In the genomic region with DNA sequence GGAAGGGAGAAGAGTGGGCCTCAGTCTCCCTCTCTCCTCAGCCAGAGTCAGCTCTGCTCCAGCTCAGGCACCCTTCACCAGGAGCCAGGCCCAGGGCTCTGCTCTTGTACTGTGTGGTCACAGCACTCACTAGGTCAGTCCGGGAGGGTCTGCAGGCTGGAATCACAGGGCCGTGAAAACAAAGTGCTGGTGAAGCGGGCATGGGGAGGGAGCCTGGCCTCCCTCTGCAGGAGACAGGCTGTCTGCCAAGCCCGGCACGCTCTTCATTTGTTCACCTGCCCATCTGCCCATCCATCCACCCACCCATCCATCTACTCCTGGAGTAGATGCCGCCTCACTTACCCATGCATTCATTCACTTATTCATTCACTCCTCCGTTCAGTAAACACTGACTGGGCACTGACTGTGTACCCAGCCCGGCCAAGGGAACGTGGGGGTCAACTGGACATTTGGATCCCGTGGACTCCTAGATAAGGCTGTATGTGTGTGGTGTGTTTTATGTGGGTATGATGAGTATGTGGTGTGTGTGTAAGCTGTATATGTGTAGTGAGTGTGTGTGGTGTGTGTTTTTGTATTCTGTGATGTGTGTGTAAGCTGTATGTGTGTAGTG, we compare ENCODE assay signal across 35 cellular contexts. TPM values are rescaled to one million over a fixed set of nuclear protein-coding genes. Genes with fewer than 3 reads are reported as not detected.
A peak's percentile ranks its signal among the peaks of the same experiment; 100 is the strongest.
DNase-seq lines count a peak whose midpoint lies in the region; ATAC-seq and TF ChIP-seq lines count a peak whose summit lies in the region.
"Had no signal": no experiment of that assay in that cellular context is flagged by ENCODE, and none has a peak within 500 bp of the region (broad histone marks: within the 10 kb centered on the region; RNA-seq: fewer than 3 reads in every experiment).

No MANE protein-coding gene starts in this region.

- intact Hi-C loops in left ventricle myocardium inferior (cut with micrococcal nuclease) (no loop called here), left cardiac atrium (cut with DNase I) (no loop called here), esophagus muscularis mucosa (cut with DNase I) (no loop called here), upper lobe of right lung (cut with DNase I) (no loop called here), sigmoid colon (cut with DNase I) (no loop called here)

- no peak overlapping the region for H3K9ac ChIP-seq in mucosa of rectum (ENCODE audit: low read depth in 1 of 2, low read length in 2 of 2)
- H3K9ac ChIP-seq in mesendoderm (ENCODE audit: low read length): no peak overlapping the region

- peak overlapping the region; percentile 98 for H3K27ac ChIP-seq in left ventricle myocardium inferior (replicated peaks)
- H3K27ac ChIP-seq in esophagus muscularis mucosa (replicated peaks in 1 of 4): peak overlapping the region in 3 of 4 donors; percentile 7 to 30 (median 22)
- peak overlapping the region; percentile 23 to 57 for H3K27ac ChIP-seq in mucosa of rectum (ENCODE audit: low read depth in 2 of 2, low read length in 2 of 2)
- peak overlapping the region; percentile 30 for H3K27ac ChIP-seq in upper lobe of right lung
- no peak overlapping the region for H3K27ac ChIP-seq in mesendoderm (ENCODE audit: low read depth, low read length)
- H3K27ac ChIP-seq in sigmoid colon: no peak overlapping the region
- H3K27ac ChIP-seq: body of pancreas, left lung had no signal

- H4K5ac ChIP-seq in mesendoderm (ENCODE audit: low read length): no peak overlapping the region

- TF ChIP-seq POLR2A in esophagus muscularis mucosa (IDR thresholded peaks at IDR 0.05; ENCODE audit: low read depth): no peak
- TF ChIP-seq POLR2A in sigmoid colon (IDR thresholded peaks at IDR 0.05): no peak

- TF ChIP-seq EP300 in esophagus muscularis mucosa (IDR thresholded peaks at IDR 0.05) (no peak), sigmoid colon (IDR thresholded peaks at IDR 0.05) (no peak)

- H3K18ac ChIP-seq in mesendoderm (ENCODE audit: low read length): no peak overlapping the region

- ATAC-seq in left cardiac atrium: no peak
- ATAC-seq in upper lobe of right lung: no peak
- ATAC-seq in GM21390 (IDR thresholded peaks at IDR 0.05; ENCODE audit: unreplicated experiment): no peak
- ATAC-seq: A549; body of pancreas; left lung; mucosa of descending colon; natural killer cell treated with Interleukin-12 subunit alpha and Interleukin-12 subunit beta and Interleukin-15 and Interleukin-18, amount 100 ng/mL, for 72 hours; Panc1; stimulated activated naive CD8-positive, alpha-beta T cell treated with anti-CD3 and anti-CD28 coated beads, Interleukin-15, Interleukin-2, amounts not matched to agents 100 U/mL and 50 U/mL, for 24 hours had no signal

- H3K56ac ChIP-seq in mesendoderm (ENCODE audit: low read length): no peak overlapping the region

- no peaks in the 10 kb centered on the region for H3K9me3 ChIP-seq in left ventricle myocardium inferior (replicated peaks)
- H3K9me3 ChIP-seq in esophagus muscularis mucosa: no peaks in the 10 kb centered on the region
- H3K9me3 ChIP-seq in mucosa of rectum (ENCODE audit: control insufficient read depth in 2 of 2, low read length in 2 of 2): no peaks in the 10 kb centered on the region
- no peaks in the 10 kb centered on the region for H3K9me3 ChIP-seq in upper lobe of right lung
- no peaks in the 10 kb centered on the region for H3K9me3 ChIP-seq in sigmoid colon
- H3K9me3 ChIP-seq: A549, body of pancreas, left lung, mucosa of descending colon, testis had no signal

- no peak overlapping the region for H3K4me2 ChIP-seq in mesendoderm (ENCODE audit: low read length)
- H3K4me2 ChIP-seq: A549, smooth muscle cell had no signal

- H3K4me1 ChIP-seq in left ventricle myocardium inferior (peaks cover 88% of the 10 kb centered on the region), esophagus muscularis mucosa (peaks cover 47 to 61% (median 55%) of the 10 kb centered on the region in 4 donors), mucosa of rectum (ENCODE audit: control insufficient read depth in 2 of 2, insufficient read depth in 2 of 2, low read length in 2 of 2) (peaks cover 62 to 73% of the 10 kb centered on the region in 2 donors), upper lobe of right lung (peaks cover 48% of the 10 kb centered on the region), mesendoderm (ENCODE audit: control insufficient read depth, low read depth, low read length) (peaks cover 12% of the 10 kb centered on the region), sigmoid colon (peaks cover 0 to 45% (median 33%) of the 10 kb centered on the region in 4 donors)

- no peak overlapping the region for H2BK5ac ChIP-seq in mesendoderm (ENCODE audit: low read length)

- peak overlapping the region; percentile 67 for H3K4me3 ChIP-seq in left ventricle myocardium inferior
- peak overlapping the region in 3 of 4 donors; percentile 3 to 14 (median 14) for H3K4me3 ChIP-seq in esophagus muscularis mucosa
- H3K4me3 ChIP-seq in mucosa of rectum (ENCODE audit: low read length in 2 of 2): no peak overlapping the region
- peak overlapping the region; percentile 12 for H3K4me3 ChIP-seq in upper lobe of right lung
- H3K4me3 ChIP-seq in mesendoderm (ENCODE audit: low read length): no peak overlapping the region
- H3K4me3 ChIP-seq in sigmoid colon: no peak overlapping the region
- H3K4me3 ChIP-seq: A549, body of pancreas, mucosa of descending colon, smooth muscle cell had no signal

- WGBS in esophagus muscularis mucosa: 91% methylated on average over 10 of the region's 10 CpGs
- no CpG with 5 or more reads among the region's 10 CpGs for WGBS in mesendoderm (ENCODE audit: extremely low coverage, insufficient coverage, low lambda C conversion rate)
- WGBS in sigmoid colon, 2 donors: 87 to 91% methylated on average over 10 of the region's 10 CpGs

- no peak overlapping the region for H2BK120ac ChIP-seq in mesendoderm (ENCODE audit: low read depth, low read length)

- no peak overlapping the region for H2AK5ac ChIP-seq in mesendoderm (ENCODE audit: low read length)

- H4K8ac ChIP-seq in mesendoderm (ENCODE audit: low read depth, low read length): no peak overlapping the region

- no peaks in the 10 kb centered on the region for H3K36me3 ChIP-seq in left ventricle myocardium inferior
- no peaks in the 10 kb centered on the region for H3K36me3 ChIP-seq in esophagus muscularis mucosa
- no peaks in the 10 kb centered on the region for H3K36me3 ChIP-seq in mucosa of rectum (ENCODE audit: control insufficient read depth in 2 of 2, insufficient read depth in 2 of 2, low read length in 2 of 2)
- H3K36me3 ChIP-seq in upper lobe of right lung: no peaks in the 10 kb centered on the region
- H3K36me3 ChIP-seq in mesendoderm (ENCODE audit: control insufficient read depth, insufficient read depth, low read length): no peaks in the 10 kb centered on the region
- H3K36me3 ChIP-seq in sigmoid colon: no peaks in the 10 kb centered on the region
- H3K36me3 ChIP-seq: left lung had no signal

- no peak overlapping the region for H3K23ac ChIP-seq in mesendoderm (ENCODE audit: low read length)

- no peaks in the 10 kb centered on the region for H3K27me3 ChIP-seq in left ventricle myocardium inferior (ENCODE audit: low read depth)
- no peaks in the 10 kb centered on the region for H3K27me3 ChIP-seq in esophagus muscularis mucosa
- H3K27me3 ChIP-seq in mucosa of rectum (ENCODE audit: control insufficient read depth in 2 of 2, insufficient read depth in 2 of 2, low read length in 2 of 2): no peaks in the 10 kb centered on the region
- H3K27me3 ChIP-seq in upper lobe of right lung: no peaks in the 10 kb centered on the region
- no peaks in the 10 kb centered on the region for H3K27me3 ChIP-seq in mesendoderm (ENCODE audit: insufficient read depth, low read length, poor library complexity)
- no peaks in the 10 kb centered on the region for H3K27me3 ChIP-seq in sigmoid colon
- H3K27me3 ChIP-seq: body of pancreas, left lung, testis had no signal

- no peaks in the 10 kb centered on the region for H3K79me1 ChIP-seq in mesendoderm (ENCODE audit: low read length)

- TF ChIP-seq CTCF in left ventricle myocardium inferior (IDR thresholded peaks at IDR 0.05; ENCODE audit: borderline replicate concordance) (no peak), esophagus muscularis mucosa (IDR thresholded peaks at IDR 0.05) (no peak), upper lobe of right lung (IDR thresholded peaks at IDR 0.05) (no peak), sigmoid colon (IDR thresholded peaks at IDR 0.05) (no peak)

- H2BK15ac ChIP-seq in mesendoderm (replicated peaks; ENCODE audit: low read depth): no peak overlapping the region

- H3K79me2 ChIP-seq in mesendoderm (ENCODE audit: control insufficient read depth, insufficient read depth, low read length): no peaks in the 10 kb centered on the region

- no peak for DNase-seq in left ventricle myocardium inferior
- DNase-seq in left cardiac atrium: no peak
- DNase-seq in esophagus muscularis mucosa (ENCODE audit: extremely low spot score): no peak
- no peak for DNase-seq in upper lobe of right lung
- no peak for DNase-seq in mesendoderm
- DNase-seq in sigmoid colon: no peak
- DNase-seq: activated CD4-positive, alpha-beta memory T cell treated with anti-CD3 and anti-CD28 coated beads, Interleukin-2, amount 10 ng/mL, durations not matched to agents 7 days and 5 days; activated CD4-positive, alpha-beta T cell treated with anti-CD3 and anti-CD28 coated beads for 1 hour; activated CD8-positive, alpha-beta memory T cell treated with anti-CD3 and anti-CD28 coated beads, Interleukin-2, amount 50 U/mL, for 4 hours; activated naive CD4-positive, alpha-beta T cell treated with Interleukin-2 at 50 U/mL for 16 hours; body of pancreas; Calu3; CD4-positive, CD25-positive, alpha-beta regulatory T cell; DMS79; GDM1; KG1; left lung; mucosa of descending colon; NCI-H1417 treated with DMSO at 0.1 percent for 48 hours; NCI-H2029 treated with DMSO at 0.1 percent for 48 hours; NCI-H2227 treated with DMSO at 0.1 percent for 48 hours; NCI-H526 treated with DMSO at 0.1 percent for 48 hours; SIG-M5; stimulated activated CD4-positive, alpha-beta T cell treated with anti-CD3 and anti-CD28 coated beads, Interleukin-1b, Interleukin-23, amount 100 ng/mL, for 48 hours; stimulated activated naive CD8-positive, alpha-beta T cell treated with anti-CD3 and anti-CD28 coated beads, Interleukin-15, Interleukin-2, amounts not matched to agents 100 U/mL and 50 U/mL, for 24 hours; testis had no signal

- H3K4ac ChIP-seq in mesendoderm (ENCODE audit: low read depth, low read length): no peak overlapping the region

RNA-seq across cellular contexts. Expression of a gene that starts 3.6 kb away (rescaled TPM):
- total RNA-seq in left ventricle myocardium inferior: 6.5 TPM
- 10 to 100 TPM in 1 of 2 donors, 1 to 10 TPM in 1; 7.6 to 13.1 TPM for total RNA-seq in left cardiac atrium
- total RNA-seq in esophagus muscularis mucosa: 1 to 10 TPM; 2.1 to 5.7 (median 2.8) TPM
- total RNA-seq in upper lobe of right lung: 13.5 TPM
- 0.60 TPM for polyA plus RNA-seq in mesendoderm (2013, experiment 1 of 2)
- 0.73 TPM for polyA plus RNA-seq in mesendoderm (2013, experiment 2 of 2)
- total RNA-seq in sigmoid colon: 1 to 10 TPM in 3 of 4 donors, under 1 TPM in 1; 0.82 to 5.5 (median 2.1) TPM
- 1 to 10 TPM in 1 of 3 donors, not detected in 2; 2.5 TPM for polyA plus RNA-seq in sigmoid colon
- total RNA-seq: activated CD4-positive, alpha-beta memory T cell treated with anti-CD3 and anti-CD28 coated beads, Interleukin-2, amount 10 ng/mL, durations not matched to agents 7 days and 5 days; Calu3; CD4-positive, CD25-positive, alpha-beta regulatory T cell; natural killer cell treated with Interleukin-12 subunit alpha and Interleukin-12 subunit beta and Interleukin-15 and Interleukin-18, amount 100 ng/mL, for 72 hours; smooth muscle cell had no signal
- polyA plus RNA-seq: A549; CD4-positive, CD25-positive, alpha-beta regulatory T cell had no signal

RNA-seq across cellular contexts. Expression of a gene that starts 6.9 kb away (rescaled TPM):
- total RNA-seq in left ventricle myocardium inferior (6.2 TPM), left cardiac atrium (1 to 10 TPM; 4.6 to 9.3 TPM), esophagus muscularis mucosa (10 to 100 TPM in 2 of 4 donors, 1 to 10 TPM in 2; 3.7 to 53.0 (median 15.6) TPM), upper lobe of right lung (10.8 TPM), sigmoid colon (1 to 10 TPM; 2.1 to 6.4 (median 4.0) TPM)
- polyA plus RNA-seq in mesendoderm (2013, experiment 1 of 2): not detected
- not detected for polyA plus RNA-seq in mesendoderm (2013, experiment 2 of 2)
- 10 to 100 TPM in 2 of 3 donors, 1 to 10 TPM in 1; 4.2 to 88.5 (median 12.7) TPM for polyA plus RNA-seq in sigmoid colon
- total RNA-seq: activated CD4-positive, alpha-beta memory T cell treated with anti-CD3 and anti-CD28 coated beads, Interleukin-2, amount 10 ng/mL, durations not matched to agents 7 days and 5 days; CD4-positive, CD25-positive, alpha-beta regulatory T cell; natural killer cell treated with Interleukin-12 subunit alpha and Interleukin-12 subunit beta and Interleukin-15 and Interleukin-18, amount 100 ng/mL, for 72 hours; smooth muscle cell had no signal
- polyA plus RNA-seq: CD4-positive, CD25-positive, alpha-beta regulatory T cell had no signal

RNA-seq across cellular contexts. Expression of a gene that starts 42.7 kb away (rescaled TPM):
- not detected for total RNA-seq in left ventricle myocardium inferior
- not detected for total RNA-seq in left cardiac atrium
- not detected for total RNA-seq in esophagus muscularis mucosa
- not detected for total RNA-seq in upper lobe of right lung
- not detected for polyA plus RNA-seq in mesendoderm (2013, experiment 1 of 2)
- not detected for polyA plus RNA-seq in mesendoderm (2013, experiment 2 of 2)
- total RNA-seq in sigmoid colon: not detected
- not detected for polyA plus RNA-seq in sigmoid colon
- total RNA-seq: activated CD4-positive, alpha-beta memory T cell treated with anti-CD3 and anti-CD28 coated beads, Interleukin-2, amount 10 ng/mL, durations not matched to agents 7 days and 5 days; body of pancreas; Calu3; CD4-positive, CD25-positive, alpha-beta regulatory T cell; glomerular endothelial cell; HT1080; left lung; mucosa of descending colon; natural killer cell treated with Interleukin-12 subunit alpha and Interleukin-12 subunit beta and Interleukin-15 and Interleukin-18, amount 100 ng/mL, for 72 hours; osteoblast; smooth muscle cell; testis had no signal
- polyA plus RNA-seq: A549; CD4-positive, CD25-positive, alpha-beta regulatory T cell; smooth muscle cell had no signal

RNA-seq across cellular contexts. Expression of a gene that starts 45.1 kb away (rescaled TPM):
- not detected for total RNA-seq in left ventricle myocardium inferior
- not detected for total RNA-seq in left cardiac atrium
- not detected for total RNA-seq in esophagus muscularis mucosa
- total RNA-seq in upper lobe of right lung: not detected
- not detected for polyA plus RNA-seq in mesendoderm (2013, experiment 1 of 2)
- polyA plus RNA-seq in mesendoderm (2013, experiment 2 of 2): not detected
- not detected for total RNA-seq in sigmoid colon
- polyA plus RNA-seq in sigmoid colon: not detected
- total RNA-seq: activated CD4-positive, alpha-beta memory T cell treated with anti-CD3 and anti-CD28 coated beads, Interleukin-2, amount 10 ng/mL, durations not matched to agents 7 days and 5 days; body of pancreas; Calu3; CD4-positive, CD25-positive, alpha-beta regulatory T cell; glomerular endothelial cell; mucosa of descending colon; natural killer cell treated with Interleukin-12 subunit alpha and Interleukin-12 subunit beta and Interleukin-15 and Interleukin-18, amount 100 ng/mL, for 72 hours; testis had no signal
- polyA plus RNA-seq: A549; CD4-positive, CD25-positive, alpha-beta regulatory T cell had no signal

Comparison
In these comparisons a context has a peak if more than half of its experiments do, and no peak if none do; other contexts are left out.
1. H3K27ac ChIP-seq: peak in left ventricle myocardium inferior (single experiment), esophagus muscularis mucosa (3 of 4), mucosa of rectum (2 of 2) and upper lobe of right lung (single experiment); none in mesendoderm (single experiment) and sigmoid colon (0 of 4).
2. H3K4me3 ChIP-seq: peak in left ventricle myocardium inferior (single experiment), esophagus muscularis mucosa (3 of 4) and upper lobe of right lung (single experiment); none in mucosa of rectum (0 of 2), mesendoderm (single experiment) and sigmoid colon (0 of 4).